ENCODE assay signal across 7 cellular contexts in the genomic region with DNA sequence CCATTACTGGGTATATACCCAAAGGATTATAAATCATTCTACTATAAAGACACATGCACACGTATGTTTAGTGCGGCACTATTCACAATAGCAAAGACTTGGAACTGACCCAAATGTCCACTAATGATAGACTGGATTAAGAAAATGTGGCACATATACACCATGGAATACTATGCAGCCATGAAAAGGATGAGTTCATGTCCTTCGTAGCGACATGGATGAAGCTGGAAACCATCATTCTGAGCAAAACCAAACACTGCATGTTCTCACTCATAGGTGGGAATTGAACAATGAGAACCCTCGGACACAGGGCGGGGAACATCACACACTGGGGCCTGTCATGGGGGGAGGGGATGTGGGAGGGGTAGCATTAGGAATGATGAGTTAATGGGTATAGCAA. TPM values are rescaled to one million over a fixed set of nuclear protein-coding genes. Genes with fewer than 3 reads are reported as not detected.
"Had no signal": no experiment of that assay in that cellular context is flagged by ENCODE, and none has a peak within 500 bp of the region (broad histone marks: within the 10 kb centered on the region; RNA-seq: fewer than 3 reads in every experiment).

No MANE protein-coding gene starts in this region.

RNA-seq across cellular contexts. Expression of gene VSIG10L2, which starts 40.1 kb away (rescaled TPM):
- total RNA-seq: GM23248, GM23338, H1, H4, H7, H9, HFFc6 had no signal
- polyA plus RNA-seq: GM23248, H1 had no signal
